Comparison of ENCODE assay signal across 20 cellular contexts in genomic region chr10:126759531-126759930, GRCh38.
DNase-seq lines count a peak whose midpoint lies in the region; ATAC-seq and TF ChIP-seq lines count a peak whose summit lies in the region.
"Had no signal": no experiment of that assay in that cellular context is flagged by ENCODE, and none has a peak within 500 bp of the region (broad histone marks: within the 10 kb centered on the region; RNA-seq: fewer than 3 reads in every experiment).

No MANE protein-coding gene starts in this region.

- H3K36me3 ChIP-seq in uterus, result no peaks in the 10 kb centered on the region
- H3K36me3 ChIP-seq: BLaER1 treated with 17β-estradiol and CSF1 and Interleukin-3, amounts not matched to agents 10 nM and 100 nM had no signal

- H3K4me1 ChIP-seq in uterus, result no peaks in the 10 kb centered on the region
- H3K4me1 ChIP-seq: A549; BLaER1 treated with 17β-estradiol and CSF1 and Interleukin-3, amounts not matched to agents 10 nM and 100 nM had no signal

- intact Hi-C loops in uterus (cut with DNase I; ENCODE audit: low total_unique reads), result no loop called here
- intact Hi-C loops in activated CD4-positive, alpha-beta memory T cell treated with anti-CD3 and anti-CD28 coated beads for 36 hours (cut with micrococcal nuclease), result no loop called here

- H3K36me3 Mint-ChIP-seq in activated CD4-positive, alpha-beta memory T cell treated with anti-CD3 and anti-CD28 coated beads for 36 hours, result no peaks in the 10 kb centered on the region
- H3K36me3 Mint-ChIP-seq: CD8-positive, alpha-beta T cell had no signal

- TF ChIP-seq CTCF in LNCaP clone FGC (IDR thresholded peaks at IDR 0.05; ENCODE audit: control insufficient read depth, extremely low read depth, insufficient read depth) (no peak), uterus (IDR thresholded peaks at IDR 0.05) (no peak)

- no peak overlapping the region for H3K27ac Mint-ChIP-seq in activated CD4-positive, alpha-beta memory T cell treated with anti-CD3 and anti-CD28 coated beads for 36 hours
- H3K27ac Mint-ChIP-seq: B cell; CD4-positive, alpha-beta T cell; CD8-positive, alpha-beta T cell had no signal

- no peaks in the 10 kb centered on the region for H3K4me1 Mint-ChIP-seq in activated CD4-positive, alpha-beta memory T cell treated with anti-CD3 and anti-CD28 coated beads for 36 hours (ENCODE audit: low read depth)
- H3K4me1 Mint-ChIP-seq: B cell had no signal

- no peak for TF ChIP-seq POLR2A in uterus (IDR thresholded peaks at IDR 0.05)

- no peaks in the 10 kb centered on the region for H3K9me3 ChIP-seq in uterus

- H3K27me3 ChIP-seq in uterus, result no peaks in the 10 kb centered on the region
- H3K27me3 ChIP-seq: BLaER1 treated with 17β-estradiol and CSF1 and Interleukin-3, amounts not matched to agents 10 nM and 100 nM had no signal

- POLR2A ChIA-PET in activated CD4-positive, alpha-beta memory T cell treated with anti-CD3 and anti-CD28 coated beads for 36 hours (lab: Charles Lee), result no interaction called here

- CTCF ChIA-PET in activated CD4-positive, alpha-beta memory T cell treated with anti-CD3 and anti-CD28 coated beads for 36 hours (lab: Charles Lee), result no interaction called here

- H3K27me3 Mint-ChIP-seq in activated CD4-positive, alpha-beta memory T cell treated with anti-CD3 and anti-CD28 coated beads for 36 hours, result no peaks in the 10 kb centered on the region
- H3K27me3 Mint-ChIP-seq: B cell had no signal

- ATAC-seq in GM21360 (IDR thresholded peaks at IDR 0.05; ENCODE audit: unreplicated experiment), result no peak
- ATAC-seq: A549; CD8-positive, alpha-beta T cell had no signal

- H3K4me3 ChIP-seq in LNCaP clone FGC (ENCODE audit: low read depth, low read length), result no peak overlapping the region
- H3K4me3 ChIP-seq in uterus, result no peak overlapping the region
- H3K4me3 ChIP-seq: A549; BLaER1 treated with 17β-estradiol and CSF1 and Interleukin-3, amounts not matched to agents 10 nM and 100 nM had no signal

- H3K9me3 Mint-ChIP-seq in activated CD4-positive, alpha-beta memory T cell treated with anti-CD3 and anti-CD28 coated beads for 36 hours, result peaks cover 17% of the 10 kb centered on the region

- H3K4me3 Mint-ChIP-seq in activated CD4-positive, alpha-beta memory T cell treated with anti-CD3 and anti-CD28 coated beads for 36 hours, result no peak overlapping the region
- H3K4me3 Mint-ChIP-seq: B cell; CD4-positive, alpha-beta T cell; CD8-positive, alpha-beta T cell had no signal

- no peak overlapping the region for H3K27ac ChIP-seq in uterus
- H3K27ac ChIP-seq: 22Rv1; A549; BLaER1 treated with 17β-estradiol and CSF1 and Interleukin-3, amounts not matched to agents 10 nM and 100 nM; C4-2B had no signal

- DNase-seq in NCI-H2029 (lab: John Stamatoyannopoulos, UW), result peak; percentile 7
- DNase-seq in NCI-H2029 treated with DMSO at 0.1 percent for 48 hours (lab: John Stamatoyannopoulos, UW), result no peak
- peak; percentile 48 for DNase-seq in DMS53 (lab: John Stamatoyannopoulos, UW)
- peak; percentile 91 for DNase-seq in LNCaP clone FGC (ENCODE audit: low read depth)
- peak; percentile 47 for DNase-seq in NCI-H146 treated with DMSO at 0.1 percent for 48 hours (lab: John Stamatoyannopoulos, UW; ENCODE audit: unreplicated experiment)
- DNase-seq in uterus, result no peak
- no peak for DNase-seq in activated CD4-positive, alpha-beta memory T cell treated with anti-CD3 and anti-CD28 coated beads for 36 hours
- DNase-seq: AML-193; Caco-2; Calu3; CD4-positive, alpha-beta T cell; CD8-positive, alpha-beta T cell; DMS79 treated with DMSO at 0.1 percent for 48 hours; GF-D8 had no signal

Comparison
In these comparisons a context has a peak if more than half of its experiments do, and no peak if none do; other contexts are left out.
1. DNase-seq: peak in NCI-H2029 (single experiment), DMS53 (single experiment), LNCaP clone FGC (single experiment) and NCI-H146 treated with DMSO at 0.1 percent for 48 hours (single experiment); none in NCI-H2029 treated with DMSO at 0.1 percent for 48 hours (single experiment), uterus (0 of 2) and activated CD4-positive, alpha-beta memory T cell treated with anti-CD3 and anti-CD28 coated beads for 36 hours (single experiment).